ENCODE assay signal across 14 cellular contexts in the genomic region with DNA sequence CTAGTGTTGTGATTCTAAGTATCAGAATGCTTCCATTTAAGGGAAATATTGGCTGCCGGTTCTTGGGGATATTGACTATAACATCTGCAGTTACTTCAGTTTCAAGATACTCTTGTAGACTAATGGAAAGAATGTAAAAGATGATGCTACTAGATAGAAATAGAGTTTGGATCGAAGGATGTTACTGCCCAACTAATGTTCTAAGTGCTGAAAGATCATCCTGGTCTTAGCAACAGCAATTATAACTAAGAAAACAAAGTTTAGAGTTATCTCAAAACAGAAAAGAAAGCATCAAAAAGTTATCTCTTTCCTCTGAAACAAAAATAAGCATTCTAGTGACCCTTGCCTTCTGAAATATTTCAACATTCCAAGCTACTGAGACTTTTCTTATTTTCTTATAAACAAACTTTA. TPM values are rescaled to one million over a fixed set of nuclear protein-coding genes. Genes with fewer than 3 reads are reported as not detected.
DNase-seq lines count a peak whose midpoint lies in the region; ATAC-seq and TF ChIP-seq lines count a peak whose summit lies in the region.
"Had no signal": no experiment of that assay in that cellular context is flagged by ENCODE, and none has a peak within 500 bp of the region (broad histone marks: within the 10 kb centered on the region; RNA-seq: fewer than 3 reads in every experiment).

No MANE protein-coding gene starts in this region.

- no peaks in the 10 kb centered on the region for H4K20me1 ChIP-seq in fibroblast of lung (ENCODE audit: control insufficient read depth, extremely low read depth, insufficient read depth, low read length)

- peak overlapping the region; percentile 49 for H3K4me3 Mint-ChIP-seq in osteocyte (ENCODE audit: unreplicated experiment)
- H3K4me3 Mint-ChIP-seq in CD8-positive, alpha-beta T cell: no peak overlapping the region
- H3K4me3 Mint-ChIP-seq: activated CD4-positive, alpha-beta memory T cell treated with anti-CD3 and anti-CD28 coated beads, Interleukin-2, amount 10 ng/mL, durations not matched to agents 7 days and 5 days had no signal

- 52 to 70% methylated on average over 2 of the region's 2 CpGs for WGBS in heart right ventricle, 2 donors

- H3K79me2 ChIP-seq in fibroblast of lung (ENCODE audit: control insufficient read depth, insufficient read depth, low read length): no peaks in the 10 kb centered on the region

- H3K4me1 ChIP-seq in heart right ventricle (peaks cover 0 to 57% (median 10%) of the 10 kb centered on the region in 9 donors), fibroblast of lung (ENCODE audit: control insufficient read depth, extremely low read depth, insufficient read depth, low read length) (peaks cover 9% of the 10 kb centered on the region), uterus (peaks cover 0 to 19% of the 10 kb centered on the region in 2 donors)
- H3K4me1 ChIP-seq in CD8-positive, alpha-beta T cell (ENCODE audit: insufficient read depth, low read length): no peaks in the 10 kb centered on the region

- ATAC-seq in heart right ventricle: peak in 2 of 8 donors; percentile 17 to 50
- ATAC-seq in Right ventricle myocardium inferior: no peak
- ATAC-seq in GM19463 (IDR thresholded peaks at IDR 0.05; ENCODE audit: unreplicated experiment): no peak
- ATAC-seq in CD8-positive, alpha-beta T cell: no peak

- POLR2A ChIA-PET in CD8-positive, alpha-beta T cell (lab: Charles Lee): no interaction called here

- H3K36me3 Mint-ChIP-seq in osteocyte (ENCODE audit: unreplicated experiment): peaks cover 5% of the 10 kb centered on the region
- no peaks in the 10 kb centered on the region for H3K36me3 Mint-ChIP-seq in CD8-positive, alpha-beta T cell

- no peaks in the 10 kb centered on the region for H3K27me3 ChIP-seq in heart right ventricle
- H3K27me3 ChIP-seq in fibroblast of lung (ENCODE audit: control insufficient read depth, insufficient read depth, low read length): no peaks in the 10 kb centered on the region
- H3K27me3 ChIP-seq in uterus: no peaks in the 10 kb centered on the region
- no peaks in the 10 kb centered on the region for H3K27me3 ChIP-seq in CD8-positive, alpha-beta T cell (ENCODE audit: insufficient read depth, low read length)

- no peak overlapping the region for H3K9ac ChIP-seq in fibroblast of lung (ENCODE audit: insufficient read depth, low read length)

- H3K4me3 ChIP-seq in heart right ventricle (peak overlapping the region in 2 of 10 donors; percentile 7 to 21), fibroblast of lung (replicated peaks in 1 of 4; ENCODE audit: control extremely low read depth in 1 of 4, insufficient read depth in 1 of 4, low read depth in 3 of 4, low read length in 4 of 4) (peak overlapping the region in 1 of 4 experiments; percentile 13), uterus (no peak overlapping the region)
- H3K4me3 ChIP-seq in CD8-positive, alpha-beta T cell (ENCODE audit: low read depth, low read length): no peak overlapping the region

- no peak for TF ChIP-seq CTCF in heart right ventricle (IDR thresholded peaks at IDR 0.05)
- TF ChIP-seq CTCF in fibroblast of lung (conservative IDR thresholded peaks at IDR 0.05 in 1 of 2, IDR thresholded peaks at IDR 0.05 in 1 of 2; ENCODE audit: low read depth in 1 of 2, low read length in 2 of 2): no peak
- no peak for TF ChIP-seq CTCF in osteocyte (IDR thresholded peaks at IDR 0.05)
- no peak for TF ChIP-seq CTCF in uterus (IDR thresholded peaks at IDR 0.05)
- no peak for TF ChIP-seq CTCF in CD8-positive, alpha-beta T cell (IDR thresholded peaks at IDR 0.05)

- peak overlapping the region; percentile 10 to 78 (median 54) for H3K27ac ChIP-seq in heart right ventricle
- peak overlapping the region; percentile 84 for H3K27ac ChIP-seq in fibroblast of lung (ENCODE audit: insufficient read depth, low read length)
- peak overlapping the region; percentile 79 to 94 for H3K27ac ChIP-seq in uterus
- H3K27ac ChIP-seq in CD8-positive, alpha-beta T cell (ENCODE audit: low read depth, low read length): no peak overlapping the region
- H3K27ac ChIP-seq: epithelial cell of prostate had no signal

- DNase-seq in heart right ventricle (no peak), Right ventricle myocardium inferior (ENCODE audit: missing footprints) (no peak), fibroblast of lung (ENCODE audit: low read depth in 2 of 2) (peak; percentile 56 to 65), osteocyte (ENCODE audit: extremely low spot score, unreplicated experiment) (no peak), uterus (no peak), posterior cingulate gyrus (no peak)
- no peak for DNase-seq in CD8-positive, alpha-beta T cell
- DNase-seq: activated CD4-positive, alpha-beta memory T cell treated with anti-CD3 and anti-CD28 coated beads, Interleukin-2, amount 10 ng/mL, durations not matched to agents 7 days and 5 days; Kasumi-1; NCI-H1694 treated with DMSO at 0.1 percent for 48 hours; NCI-H526 treated with DMSO at 0.1 percent for 48 hours; T-helper 9 cell had no signal

- H3K27ac Mint-ChIP-seq in osteocyte (ENCODE audit: unreplicated experiment): peak overlapping the region; percentile 95
- H3K27ac Mint-ChIP-seq in CD8-positive, alpha-beta T cell: no peak overlapping the region
- H3K27ac Mint-ChIP-seq: activated CD4-positive, alpha-beta memory T cell treated with anti-CD3 and anti-CD28 coated beads, Interleukin-2, amount 10 ng/mL, durations not matched to agents 7 days and 5 days had no signal

- no peak overlapping the region for H2AFZ ChIP-seq in fibroblast of lung (ENCODE audit: low read length)

- no peaks in the 10 kb centered on the region for H3K9me3 Mint-ChIP-seq in osteocyte (ENCODE audit: unreplicated experiment)
- H3K9me3 Mint-ChIP-seq in CD8-positive, alpha-beta T cell: no peaks in the 10 kb centered on the region
- H3K9me3 Mint-ChIP-seq: activated CD4-positive, alpha-beta memory T cell treated with anti-CD3 and anti-CD28 coated beads, Interleukin-2, amount 10 ng/mL, durations not matched to agents 7 days and 5 days had no signal

- H3K4me1 Mint-ChIP-seq in osteocyte (ENCODE audit: unreplicated experiment): peaks cover 68% of the 10 kb centered on the region
- no peaks in the 10 kb centered on the region for H3K4me1 Mint-ChIP-seq in CD8-positive, alpha-beta T cell (ENCODE audit: low read depth)
- H3K4me1 Mint-ChIP-seq: activated CD4-positive, alpha-beta memory T cell treated with anti-CD3 and anti-CD28 coated beads, Interleukin-2, amount 10 ng/mL, durations not matched to agents 7 days and 5 days had no signal

- intact Hi-C loops in heart right ventricle (cut with DNase I): no loop called here
- intact Hi-C loops in Right ventricle myocardium inferior (cut with DNase I): loop anchor here (5.0 kb wide), 1 partner anchor 50 kb away; a partner anchor contains a TSS
- intact Hi-C loops in uterus (cut with DNase I; ENCODE audit: low total_unique reads): no loop called here
- intact Hi-C loops in posterior cingulate gyrus (cut with DNase I): no loop called here
- intact Hi-C loops in CD8-positive, alpha-beta T cell (cut with DNase I, micrococcal nuclease): no loop called here

- H3K27me3 Mint-ChIP-seq in osteocyte (ENCODE audit: unreplicated experiment): no peaks in the 10 kb centered on the region
- H3K27me3 Mint-ChIP-seq in CD8-positive, alpha-beta T cell (ENCODE audit: low read depth): no peaks in the 10 kb centered on the region
- H3K27me3 Mint-ChIP-seq: activated CD4-positive, alpha-beta memory T cell treated with anti-CD3 and anti-CD28 coated beads, Interleukin-2, amount 10 ng/mL, durations not matched to agents 7 days and 5 days had no signal

- H3K36me3 ChIP-seq in heart right ventricle (no peaks in the 10 kb centered on the region), fibroblast of lung (ENCODE audit: control insufficient read depth, insufficient read depth, low read length) (no peaks in the 10 kb centered on the region), uterus (no peaks in the 10 kb centered on the region)
- H3K36me3 ChIP-seq in CD8-positive, alpha-beta T cell (ENCODE audit: insufficient read depth, low read length): no peaks in the 10 kb centered on the region

- CTCF ChIA-PET in CD8-positive, alpha-beta T cell (lab: Charles Lee): no interaction called here

- peak overlapping the region; percentile 83 for H3K4me2 ChIP-seq in fibroblast of lung (ENCODE audit: extremely low read depth, insufficient read depth, low read length)

- TF ChIP-seq POLR2A in uterus (IDR thresholded peaks at IDR 0.05): no peak

- no peaks in the 10 kb centered on the region for H3K9me3 ChIP-seq in heart right ventricle
- H3K9me3 ChIP-seq in fibroblast of lung (ENCODE audit: control insufficient read depth, insufficient read depth, low read depth, low read length): no peaks in the 10 kb centered on the region
- H3K9me3 ChIP-seq in uterus: no peaks in the 10 kb centered on the region
- no peaks in the 10 kb centered on the region for H3K9me3 ChIP-seq in CD8-positive, alpha-beta T cell (ENCODE audit: low read length)

RNA-seq across cellular contexts. Expression of a gene that starts 49.9 kb away (rescaled TPM):
- total RNA-seq in heart right ventricle (10 to 100 TPM; 17.7 to 48.2 (median 25.4) TPM), Right ventricle myocardium inferior (29.9 TPM), fibroblast of lung (12.1 and 12.6 TPM in 2 replicates), osteocyte (143 and 150 TPM in 2 replicates), uterus (10 to 100 TPM; 41.8 to 94.0 (median 69.6) TPM)
- polyA plus RNA-seq in heart right ventricle (10 to 100 TPM in 1 of 2 donors, 1 to 10 TPM in 1; 7.7 to 11.6 TPM), fibroblast of lung (7.0 and 115 TPM in 2 replicates)
- 6.4 and 72.9 TPM in 2 replicates for polyA plus RNA-seq in fibroblast of lung (2012)
- polyA minus RNA-seq in fibroblast of lung (ENCODE audit: low replicate concordance): 4.1 and 35.0 TPM in 2 replicates
- total RNA-seq in CD8-positive, alpha-beta T cell: 1 to 10 TPM; 4.6 to 7.3 TPM

RNA-seq across cellular contexts. Expression of a gene that starts 49.9 kb away (rescaled TPM):
- total RNA-seq in heart right ventricle (10 to 100 TPM; 14.7 to 28.1 (median 22.2) TPM), Right ventricle myocardium inferior (20.5 TPM), fibroblast of lung (31.1 and 45.2 TPM in 2 replicates), osteocyte (82.4 and 83.7 TPM in 2 replicates), uterus (10 to 100 TPM; 16.5 to 35.8 (median 24.6) TPM)
- polyA plus RNA-seq in heart right ventricle (10 to 100 TPM in 1 of 2 donors, 1 to 10 TPM in 1; 4.7 to 15.5 TPM), fibroblast of lung (20.7 and 30.5 TPM in 2 replicates)
- 20.5 and 35.5 TPM in 2 replicates for polyA plus RNA-seq in fibroblast of lung (2012)
- 17.3 and 33.7 TPM in 2 replicates for polyA minus RNA-seq in fibroblast of lung (ENCODE audit: low replicate concordance)
- 10 to 100 TPM; 13.4 to 13.7 TPM for total RNA-seq in CD8-positive, alpha-beta T cell

Comparison
In these comparisons a context has a peak if more than half of its experiments do, and no peak if none do; other contexts are left out.
1. DNase-seq: peak in fibroblast of lung (2 of 2); none in heart right ventricle (0 of 2), Right ventricle myocardium inferior (single experiment), osteocyte (single experiment), uterus (0 of 2), posterior cingulate gyrus (0 of 10) and CD8-positive, alpha-beta T cell (0 of 7).